21 cellular contexts compared by ENCODE assay signal in the genomic region with DNA sequence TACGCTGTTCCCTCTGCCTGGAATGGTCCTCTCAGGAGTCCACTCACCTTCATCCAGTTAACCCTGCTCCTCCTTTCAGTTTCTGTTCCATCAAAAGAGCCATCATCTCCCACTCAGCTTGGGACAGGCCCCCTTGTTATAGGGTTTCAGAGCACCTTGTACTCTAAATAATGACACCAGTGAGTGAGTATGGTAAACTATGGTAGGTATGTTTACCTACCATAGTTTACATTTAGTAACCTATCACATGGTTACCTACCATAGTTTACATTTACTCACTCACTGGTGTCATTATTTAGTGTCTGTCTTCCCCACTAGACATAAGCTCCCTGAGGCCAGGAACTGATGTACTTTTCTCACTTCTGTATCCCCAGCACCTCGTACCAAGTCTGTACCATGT.
"Had no signal": no experiment of that assay in that cellular context is flagged by ENCODE, and none has a peak within 500 bp of the region (broad histone marks: within the 10 kb centered on the region; RNA-seq: fewer than 3 reads in every experiment).

No MANE protein-coding gene starts in this region.

- FAIRE-seq: K562, RCC 7860 had no signal

- H3K9ac ChIP-seq: KMS-11 had no signal

- H3K27me3 ChIP-seq: SJSA1 had no signal

- H3K27ac ChIP-seq: KMS-11, SJSA1, SK-N-MC had no signal

- H3K4me3 ChIP-seq: K562, SJSA1, SK-N-MC had no signal

- H3K4me2 ChIP-seq: KMS-11 had no signal

- ATAC-seq: K562 had no signal

- H3K36me3 ChIP-seq: SJSA1 had no signal

- DNase-seq: Kasumi-1, MM.1S, NCI-H1105, NCI-H1417, NCI-H146, NCI-H1694 treated with DMSO at 0.1 percent for 48 hours, NCI-H1930, NCI-H2081, NCI-H2107, NCI-H2227 treated with DMSO at 0.1 percent for 48 hours, NCI-H524 treated with DMSO at 0.1 percent for 48 hours, NCI-H69, NCI-H774, Right ventricle myocardium superior, RPMI8226, SIG-M5 had no signal

- H3K9me3 ChIP-seq: SJSA1 had no signal
